In genomic region chr1:16042096-16042495, GRCh38 we compare ENCODE assay signal across 34 cellular contexts. TPM values are rescaled to one million over a fixed set of nuclear protein-coding genes. Genes with fewer than 3 reads are reported as not detected.
DNase-seq lines count a peak whose midpoint lies in the region; ATAC-seq and TF ChIP-seq lines count a peak whose summit lies in the region.
"Had no signal": no experiment of that assay in that cellular context is flagged by ENCODE, and none has a peak within 500 bp of the region (broad histone marks: within the 10 kb centered on the region; RNA-seq: fewer than 3 reads in every experiment).

No MANE protein-coding gene starts in this region.

- TF ChIP-seq POLR2A in GM18505 (IDR thresholded peaks at IDR 0.05; ENCODE audit: borderline replicate concordance, extremely low read depth, insufficient read depth, insufficient read length), result no peak

- ATAC-seq in GM18517 (IDR thresholded peaks at IDR 0.05; ENCODE audit: unreplicated experiment) (no peak), GM18505 (IDR thresholded peaks at IDR 0.05; ENCODE audit: unreplicated experiment) (no peak)
- ATAC-seq: effector memory CD8-positive, alpha-beta T cell; WTC11 had no signal

- no TSS peak for BruUV-seq in A673 (replicated peaks; lab: Mats Ljungman, UMichigan)

- DNase-seq in A673 (ENCODE audit: low spot score), result no peak
- peak; percentile 49 for DNase-seq in NAMALWA (ENCODE audit: low spot score)
- no peak for DNase-seq in substantia nigra (lab: John Stamatoyannopoulos, UW)
- no peak for DNase-seq in dermis blood vessel endothelial cell
- DNase-seq: activated CD4-positive, alpha-beta T cell treated with anti-CD3 and anti-CD28 coated beads, Interleukin-2, amount 10 ng/mL, durations not matched to agents 24 days and 14 days; activated gamma-delta T cell; activated naive CD8-positive, alpha-beta T cell treated with anti-CD3 and anti-CD28 coated beads for 36 hours; activated T-cell treated with anti-CD3 and anti-CD28 coated beads, Interleukin-2, amount 50 U/mL, for 24 hours; aorta; effector memory CD8-positive, alpha-beta T cell; GM23248; Kasumi-1; mammary epithelial cell; NCI-H1417 treated with DMSO at 0.1 percent for 48 hours; NCI-H2081 treated with DMSO at 0.1 percent for 48 hours; SJCRH30; small intestine; stimulated activated naive CD4-positive, alpha-beta T cell treated with Interleukin-2 at 50 U/mL for 16 hours; T1000 had no signal

- CTCF ChIA-PET in A673 (lab: Charles Lee), result interaction anchor here (0.6 kb wide), 2 partner anchors 38 to 606 kb away, joined by 3 to 4 read pairs; no protein-coding TSS in a partner anchor

- H3K4me1 ChIP-seq in A673 (ENCODE audit: insufficient read depth, low read length, poor library complexity, severe bottlenecking), result no peaks in the 10 kb centered on the region
- no peaks in the 10 kb centered on the region for H3K4me1 ChIP-seq in duodenal mucosa (ENCODE audit: control insufficient read depth in 1 of 2, insufficient read depth in 2 of 2, low read length in 2 of 2)
- H3K4me1 ChIP-seq: SJCRH30 had no signal

- TF ChIP-seq CTCF in A673 (conservative IDR thresholded peaks at IDR 0.05; ENCODE audit: low read depth, low read length) (peak; percentile 46), GM12874 (IDR thresholded peaks at IDR 0.05; ENCODE audit: insufficient read depth, low read depth, low read length) (peak; percentile 13; the same call in 1 of the 2 replicates)

- H3K4me3 ChIP-seq in A673 (ENCODE audit: low read depth, low read length, poor library complexity, severe bottlenecking) (no peak overlapping the region), duodenal mucosa (ENCODE audit: low read depth in 1 of 2, low read length in 2 of 2) (no peak overlapping the region)
- H3K4me3 ChIP-seq: coronary artery, GM23248, SJCRH30 had no signal

- H3K27ac ChIP-seq in A673 (ENCODE audit: low read depth, low read length, poor library complexity, severe bottlenecking) (no peak overlapping the region), duodenal mucosa (ENCODE audit: low read depth, low read length) (peak overlapping the region; percentile 3), substantia nigra (ENCODE audit: low read depth, low read length, poor library complexity, severe bottlenecking) (no peak overlapping the region)
- H3K27ac ChIP-seq: coronary artery, GM23248, HL-60, SJCRH30 had no signal

- no peaks in the 10 kb centered on the region for H3K9me3 ChIP-seq in A673 (ENCODE audit: low read depth, low read length, poor library complexity, severe bottlenecking)
- H3K9me3 ChIP-seq in duodenal mucosa (ENCODE audit: control insufficient read depth in 1 of 2, low read length in 2 of 2), result no peaks in the 10 kb centered on the region
- H3K9me3 ChIP-seq: SJCRH30 had no signal

- intact Hi-C loops in A673 (cut with micrococcal nuclease; ENCODE audit: unreplicated experiment), result no loop called here

- H3K36me3 ChIP-seq in A673 (ENCODE audit: insufficient read depth, low read length, poor library complexity, severe bottlenecking) (no peaks in the 10 kb centered on the region), duodenal mucosa (ENCODE audit: control insufficient read depth in 1 of 2, insufficient read depth in 2 of 2, low read length in 2 of 2) (no peaks in the 10 kb centered on the region)
- H3K36me3 ChIP-seq: SJCRH30 had no signal

- POLR2A ChIA-PET in A673 (lab: Charles Lee; ENCODE audit: low non-redundant PET), result no interaction called here

- H3K27me3 ChIP-seq in A673 (replicated peaks; ENCODE audit: insufficient read depth, low read depth, low read length, poor library complexity) (no peaks in the 10 kb centered on the region), duodenal mucosa (ENCODE audit: control insufficient read depth in 1 of 2, insufficient read depth in 2 of 2, low read length in 2 of 2) (no peaks in the 10 kb centered on the region)

- H3K9ac ChIP-seq in duodenal mucosa (ENCODE audit: low read depth in 1 of 2, low read length in 2 of 2), result no peak overlapping the region
- H3K9ac ChIP-seq: GM23248 had no signal

RNA-seq across cellular contexts. Expression of gene CLCNKB, which starts 1.5 kb away (rescaled TPM):
- total RNA-seq in A673 (2021) (0.13 TPM in 1 of 2 replicates, not detected in the other), dermis blood vessel endothelial cell (0.34 TPM in 1 of 2 replicates, not detected in the other)
- total RNA-seq: activated CD4-positive, alpha-beta T cell treated with anti-CD3 and anti-CD28 coated beads, Interleukin-2, amount 10 ng/mL, durations not matched to agents 24 days and 14 days; activated naive CD8-positive, alpha-beta T cell treated with anti-CD3 and anti-CD28 coated beads for 36 hours; CD4-positive, alpha-beta memory T cell; GM23248; mammary epithelial cell; osteocyte; RPMI7951; SJCRH30 had no signal

RNA-seq across cellular contexts. Expression of gene CLCNKA, which starts 20.3 kb away (rescaled TPM):
- total RNA-seq in A673 (2021) (0.26 TPM in 1 of 2 replicates, not detected in the other), dermis blood vessel endothelial cell (not detected in 2 replicates)
- total RNA-seq: activated CD4-positive, alpha-beta T cell treated with anti-CD3 and anti-CD28 coated beads, Interleukin-2, amount 10 ng/mL, durations not matched to agents 24 days and 14 days; activated naive CD8-positive, alpha-beta T cell treated with anti-CD3 and anti-CD28 coated beads for 36 hours; CD4-positive, alpha-beta memory T cell; epithelial cell of proximal tubule; GM23248; mammary epithelial cell; osteocyte; temporal lobe had no signal

RNA-seq across cellular contexts. Expression of gene HSPB7, which starts 24.3 kb away (rescaled TPM):
- not detected in 2 replicates for total RNA-seq in A673 (2021)
- total RNA-seq in dermis blood vessel endothelial cell, result not detected in 2 replicates
- total RNA-seq: activated CD4-positive, alpha-beta T cell treated with anti-CD3 and anti-CD28 coated beads, Interleukin-2, amount 10 ng/mL, durations not matched to agents 24 days and 14 days; activated naive CD8-positive, alpha-beta T cell treated with anti-CD3 and anti-CD28 coated beads for 36 hours; CD4-positive, alpha-beta memory T cell; epithelial cell of proximal tubule; temporal lobe had no signal

RNA-seq across cellular contexts. Expression of gene FAM131C, which starts 31.4 kb away (rescaled TPM):
- total RNA-seq in A673 (2021), result 0.71 and 1.3 TPM in 2 replicates
- total RNA-seq in dermis blood vessel endothelial cell, result not detected in 2 replicates
- total RNA-seq: CD4-positive, alpha-beta memory T cell; RPMI7951; SJCRH30 had no signal

RNA-seq across cellular contexts. Expression of gene SRARP, which starts 38.1 kb away (rescaled TPM):
- total RNA-seq in A673 (2021) (not detected in 2 replicates), dermis blood vessel endothelial cell (0.28 and 0.51 TPM in 2 replicates)
- total RNA-seq: activated CD4-positive, alpha-beta T cell treated with anti-CD3 and anti-CD28 coated beads, Interleukin-2, amount 10 ng/mL, durations not matched to agents 24 days and 14 days; activated naive CD8-positive, alpha-beta T cell treated with anti-CD3 and anti-CD28 coated beads for 36 hours; aorta; CD4-positive, alpha-beta memory T cell; epithelial cell of proximal tubule; GM23248; mammary epithelial cell; mucosa of gallbladder; osteocyte; renal cortical epithelial cell; RPMI7951; SJCRH30; ureter; WTC11 had no signal
